ENCODE assay signal across 17 cellular contexts in genomic region chr3:67529337-67529736, GRCh38.
DNase-seq lines count a peak whose midpoint lies in the region; ATAC-seq, FAIRE-seq and TF ChIP-seq lines count a peak whose summit lies in the region.
"Had no signal": no experiment of that assay in that cellular context is flagged by ENCODE, and none has a peak within 500 bp of the region (broad histone marks: within the 10 kb centered on the region; RNA-seq: fewer than 3 reads in every experiment).

No MANE protein-coding gene starts in this region.

- CTCF ChIA-PET in HepG2 (lab: Yijun Ruan, JAX; ENCODE audit: low intra/inter-chr PET ratio, low total read pairs), result no interaction called here

- ATAC-seq in CD4-positive, CD25-positive, alpha-beta regulatory T cell (ENCODE audit: low read depth in 2 of 2), result no peak
- ATAC-seq in HG02623 (IDR thresholded peaks at IDR 0.05; ENCODE audit: unreplicated experiment), result peak; percentile 68
- peak; percentile 74 for ATAC-seq in HepG2
- no peak for ATAC-seq in GM21528 (IDR thresholded peaks at IDR 0.05; ENCODE audit: low FRiP score, unreplicated experiment)
- no peak for ATAC-seq in HG02973 (IDR thresholded peaks at IDR 0.05; ENCODE audit: unreplicated experiment)
- ATAC-seq: activated CD4-positive, alpha-beta T cell treated with anti-CD3 and anti-CD28 coated beads for 36 hours had no signal

- 86% methylated on average over 1 of the region's 1 CpG for WGBS in HepG2 (ENCODE audit: low lambda C conversion rate)

- H3K9ac ChIP-seq in HepG2 (ENCODE audit: insufficient read depth, low read depth, low read length), result no peak overlapping the region
- H3K9ac ChIP-seq in Karpas-422 (ENCODE audit: low read length), result no peak overlapping the region

- H3K36me3 Mint-ChIP-seq in CD4-positive, CD25-positive, alpha-beta regulatory T cell, result peaks cover 54% of the 10 kb centered on the region

- no TSS peak for BruUV-seq in HepG2 (replicated peaks; lab: Mats Ljungman, UMichigan)

- in situ Hi-C loops in HepG2 (cut with HindIII; ENCODE audit: extremely low pct_ligation_motif_present, low pct_unique_long_range_greater_than_20kb), result no loop called here

- peaks cover 0 to 3% (median 0%) of the 10 kb centered on the region in 7 donors for H3K9me3 Mint-ChIP-seq in CD4-positive, CD25-positive, alpha-beta regulatory T cell
- H3K9me3 Mint-ChIP-seq: activated naive CD4-positive, alpha-beta T cell treated with anti-CD3 and anti-CD28 coated beads for 36 hours had no signal

- intact Hi-C loops in HepG2 (cut with micrococcal nuclease; ENCODE audit: unreplicated experiment), result no loop called here

- no peak overlapping the region for H3K27ac ChIP-seq in CD4-positive, CD25-positive, alpha-beta regulatory T cell (ENCODE audit: insufficient read depth, low read length, poor library complexity, severe bottlenecking)
- no peak overlapping the region for H3K27ac ChIP-seq in HepG2 (ENCODE audit: extremely low read length, insufficient read depth, low read length)
- H3K27ac ChIP-seq in Karpas-422 (ENCODE audit: low read length), result no peak overlapping the region
- H3K27ac ChIP-seq: esophagus muscularis mucosa, heart right ventricle had no signal

- H3K27me3 ChIP-seq in CD4-positive, CD25-positive, alpha-beta regulatory T cell (ENCODE audit: control insufficient read depth, insufficient read depth, low read length), result no peaks in the 10 kb centered on the region
- no peaks in the 10 kb centered on the region for H3K27me3 ChIP-seq in HepG2 (ENCODE audit: control insufficient read depth in 1 of 2, insufficient read depth in 2 of 2, low read length in 2 of 2)
- H3K27me3 ChIP-seq in Karpas-422 (ENCODE audit: low read length), result no peaks in the 10 kb centered on the region
- H3K27me3 ChIP-seq: esophagus muscularis mucosa, heart right ventricle had no signal

- H3K4me3 ChIP-seq in CD4-positive, CD25-positive, alpha-beta regulatory T cell (ENCODE audit: low read depth, low read length), result no peak overlapping the region
- H3K4me3 ChIP-seq in HepG2 (replicated peaks in 1 of 3; ENCODE audit: insufficient read depth in 1 of 3, low read depth in 2 of 3, low read length in 3 of 3) (no peak overlapping the region), Karpas-422 (ENCODE audit: low read length) (no peak overlapping the region)
- H3K4me3 ChIP-seq: esophagus muscularis mucosa, heart right ventricle had no signal

- no peak for DNase-seq in CD4-positive, CD25-positive, alpha-beta regulatory T cell
- DNase-seq in RPMI7951 (ENCODE audit: low read depth) (peak; percentile 44), HepG2 (ENCODE audit: low spot score) (peak; percentile 8), medulla oblongata (ENCODE audit: extremely low spot score) (no peak), Karpas-422 (no peak)
- DNase-seq: activated CD4-positive, alpha-beta T cell treated with anti-CD3 and anti-CD28 coated beads for 36 hours; activated CD8-positive, alpha-beta memory T cell treated with anti-CD3 and anti-CD28 coated beads, Interleukin-2, amount 50 U/mL, for 4 hours; activated naive CD4-positive, alpha-beta T cell treated with anti-CD3 and anti-CD28 coated beads for 36 hours; GF-D8; heart right ventricle; MM.1S; NCI-H1930; NCI-H748 treated with DMSO at 0.1 percent for 48 hours had no signal

- no peaks in the 10 kb centered on the region for H3K9me3 ChIP-seq in CD4-positive, CD25-positive, alpha-beta regulatory T cell (ENCODE audit: control insufficient read depth in 2 of 2, low read length in 2 of 2)
- no peaks in the 10 kb centered on the region for H3K9me3 ChIP-seq in HepG2 (ENCODE audit: low read length)
- no peaks in the 10 kb centered on the region for H3K9me3 ChIP-seq in Karpas-422 (ENCODE audit: low read length)
- H3K9me3 ChIP-seq: esophagus muscularis mucosa, heart right ventricle had no signal

- no peaks in the 10 kb centered on the region for H3K4me1 ChIP-seq in CD4-positive, CD25-positive, alpha-beta regulatory T cell (ENCODE audit: control insufficient read depth, insufficient read depth, low read length, poor library complexity, severe bottlenecking)
- H3K4me1 ChIP-seq in HepG2 (ENCODE audit: insufficient read depth, low read length) (peaks cover 9% of the 10 kb centered on the region; the same call in 1 of the 2 replicates), Karpas-422 (ENCODE audit: low read length) (peaks cover 9% of the 10 kb centered on the region)

- H2AFZ ChIP-seq in HepG2 (ENCODE audit: low read length), result no peak overlapping the region
- no peak overlapping the region for H2AFZ ChIP-seq in Karpas-422 (ENCODE audit: low read length)

- H3K79me2 ChIP-seq in HepG2 (ENCODE audit: insufficient read depth, low read length), result no peaks in the 10 kb centered on the region
- peaks cover 47% of the 10 kb centered on the region for H3K79me2 ChIP-seq in Karpas-422 (ENCODE audit: low read length)

- POLR2A ChIA-PET in HepG2 (lab: Yijun Ruan, JAX), result no interaction called here

- peaks cover 27 to 38% (median 33%) of the 10 kb centered on the region in 4 donors for H3K4me1 Mint-ChIP-seq in CD4-positive, CD25-positive, alpha-beta regulatory T cell

- H3K4me2 ChIP-seq in HepG2 (ENCODE audit: low read depth, low read length) (no peak overlapping the region), Karpas-422 (ENCODE audit: low read depth, low read length, poor library complexity, severe bottlenecking) (no peak overlapping the region)

- no peak for FAIRE-seq in HepG2 (lab: Jason Lieb, UNC)

- TF ChIP-seq EP300 in HepG2 (IDR thresholded peaks at IDR 0.05; ENCODE audit: low read depth in 2 of 2, low read length in 2 of 2), result no peak
- TF ChIP-seq EP300 in HepG2 (CRISPR knock-in tag; IDR thresholded peaks at IDR 0.05; ENCODE audit: borderline replicate concordance), result no peak

- H3K36me3 ChIP-seq in CD4-positive, CD25-positive, alpha-beta regulatory T cell (ENCODE audit: control insufficient read depth, insufficient read depth, low read length), result peaks cover 34% of the 10 kb centered on the region
- H3K36me3 ChIP-seq in HepG2 (replicated peaks in 1 of 2; ENCODE audit: control insufficient read depth in 1 of 2, insufficient read depth in 2 of 2, low read length in 2 of 2) (peaks cover 2 to 18% of the 10 kb centered on the region in 2 experiments; a peak in 2 of 5 replicates), Karpas-422 (ENCODE audit: insufficient read depth, low read length) (no peaks in the 10 kb centered on the region; the same call in none of the 2 replicates)

- TF ChIP-seq RAD21 in HepG2 (CRISPR knock-in tag; IDR thresholded peaks at IDR 0.05), result no peak

- no peaks in the 10 kb centered on the region for H4K20me1 ChIP-seq in HepG2 (ENCODE audit: insufficient read depth, low read length)
- no peaks in the 10 kb centered on the region for H4K20me1 ChIP-seq in Karpas-422 (ENCODE audit: insufficient read depth, low read depth, low read length)

- H3K9me2 ChIP-seq in Karpas-422 (replicated peaks; ENCODE audit: insufficient read depth, low read length), result no peaks in the 10 kb centered on the region

- TF ChIP-seq CTCF in HepG2 (CRISPR knock-in tag; IDR thresholded peaks at IDR 0.05), result peak; percentile 44

- no peak overlapping the region for H3K4me3 Mint-ChIP-seq in CD4-positive, CD25-positive, alpha-beta regulatory T cell
- H3K4me3 Mint-ChIP-seq: activated CD4-positive, alpha-beta T cell treated with anti-CD3 and anti-CD28 coated beads for 36 hours; activated naive CD4-positive, alpha-beta T cell treated with anti-CD3 and anti-CD28 coated beads for 36 hours had no signal

- TF ChIP-seq POLR2A in HepG2 (IDR thresholded peaks at IDR 0.05; ENCODE audit: insufficient read depth in 1 of 2, low read depth in 2 of 2, low read length in 2 of 2), result no peak

- H3K27ac Mint-ChIP-seq in CD4-positive, CD25-positive, alpha-beta regulatory T cell, result peak overlapping the region in 2 of 3 donors; percentile 12 to 61
- H3K27ac Mint-ChIP-seq: activated CD4-positive, alpha-beta T cell treated with anti-CD3 and anti-CD28 coated beads for 36 hours; activated naive CD4-positive, alpha-beta T cell treated with anti-CD3 and anti-CD28 coated beads for 36 hours had no signal

- no peaks in the 10 kb centered on the region for H3K27me3 Mint-ChIP-seq in CD4-positive, CD25-positive, alpha-beta regulatory T cell
- H3K27me3 Mint-ChIP-seq: activated CD4-positive, alpha-beta T cell treated with anti-CD3 and anti-CD28 coated beads for 36 hours had no signal

TF ChIP-seq in HepG2, 621 proteins besides CTCF, POLR2A, EP300 and RAD21:
- TF ChIP-seq PHF21A (CRISPR knock-in tag; IDR thresholded peaks at IDR 0.05) (no peak), STAG1 (CRISPR knock-in tag; IDR thresholded peaks at IDR 0.05) (peak; percentile 46)

Comparison
In these comparisons a context has a peak if more than half of its experiments do, and no peak if none do; other contexts are left out.
1. ATAC-seq: peak in HG02623 (single experiment) and HepG2 (single experiment); none in CD4-positive, CD25-positive, alpha-beta regulatory T cell (0 of 2), GM21528 (single experiment) and HG02973 (single experiment).
2. DNase-seq: peak in RPMI7951 (single experiment) and HepG2 (single experiment); none in CD4-positive, CD25-positive, alpha-beta regulatory T cell (0 of 3), medulla oblongata (single experiment) and Karpas-422 (single experiment).